ENCODE assay signal across 8 cellular contexts in genomic region chr14:29637406-29637805, GRCh38.
DNase-seq lines count a peak whose midpoint lies in the region; ATAC-seq and FAIRE-seq lines count a peak whose summit lies in the region.

No MANE protein-coding gene starts in this region.

- peak; percentile 42 for DNase-seq in GM23248
- peak; percentile 3 for DNase-seq in RCC 7860 (ENCODE audit: low spot score)
- peak; percentile 71 for DNase-seq in foreskin melanocyte
- peak; percentile 79 for DNase-seq in putamen (ENCODE audit: low spot score)
- no peak for DNase-seq in stimulated activated CD4-positive, alpha-beta T cell treated with anti-CD3 and anti-CD28 coated beads, Interleukin-4, amount 100 ng/mL, for 24 hours
- DNase-seq in NCI-H510A (lab: John Stamatoyannopoulos, UW), result no peak

- no peak overlapping the region for H3K4me3 ChIP-seq in GM23248

- H3K9ac ChIP-seq in GM23248, result no peak overlapping the region

- no peaks in the 10 kb centered on the region for H3K9me3 ChIP-seq in GM23248 (ENCODE audit: low read depth)

- H2AFZ ChIP-seq in GM23248, result no peak overlapping the region

- H4K20me1 ChIP-seq in GM23248 (ENCODE audit: insufficient read depth), result no peaks in the 10 kb centered on the region

- ATAC-seq in HG03378 (IDR thresholded peaks at IDR 0.05; ENCODE audit: unreplicated experiment) (no peak), HG02571 (IDR thresholded peaks at IDR 0.05; ENCODE audit: unreplicated experiment) (no peak)

- H3K27ac ChIP-seq in GM23248, result no peak overlapping the region

- H3K27me3 ChIP-seq in GM23248 (replicated peaks; ENCODE audit: insufficient read depth), result no peaks in the 10 kb centered on the region

- H3K36me3 ChIP-seq in GM23248 (ENCODE audit: low read depth), result peaks cover 30% of the 10 kb centered on the region; the same call in 1 of the 2 replicates

- no peaks in the 10 kb centered on the region for H3K79me2 ChIP-seq in GM23248 (ENCODE audit: insufficient read depth)

- in situ Hi-C loops in GM23248 (cut with MboI), result no loop called here

- FAIRE-seq in RCC 7860 (lab: Jason Lieb, UNC), result peak; percentile 49

- no peak overlapping the region for H3K4me2 ChIP-seq in GM23248 (ENCODE audit: unreplicated experiment)

- 11 to 14% methylated on average over 2 of the region's 2 CpGs for WGBS in GM23248 (ENCODE audit: low coverage in 1 of 2, low lambda C conversion rate in 2 of 2, missing lambda C conversion rate in 2 of 2), 2 experiments

- no peaks in the 10 kb centered on the region for H3K9me2 ChIP-seq in GM23248 (ENCODE audit: insufficient read depth)

- no peaks in the 10 kb centered on the region; the same call in 1 of the 2 replicates for H3F3A ChIP-seq in GM23248 (ENCODE audit: insufficient read depth)

- H3K4me1 ChIP-seq in GM23248 (ENCODE audit: insufficient read depth), result 0 out of 2 replicates have a peak, but pooled peaks cover 9% of the 10 kb centered on the region

Comparison
In these comparisons a context has a peak if more than half of its experiments do, and no peak if none do; other contexts are left out.
1. DNase-seq: peak in GM23248 (single experiment), RCC 7860 (single experiment), foreskin melanocyte (single experiment) and putamen (single experiment); none in stimulated activated CD4-positive, alpha-beta T cell treated with anti-CD3 and anti-CD28 coated beads, Interleukin-4, amount 100 ng/mL, for 24 hours (single experiment) and NCI-H510A (single experiment).